Comparison of ENCODE assay signal across 8 cellular contexts in the genomic region with DNA sequence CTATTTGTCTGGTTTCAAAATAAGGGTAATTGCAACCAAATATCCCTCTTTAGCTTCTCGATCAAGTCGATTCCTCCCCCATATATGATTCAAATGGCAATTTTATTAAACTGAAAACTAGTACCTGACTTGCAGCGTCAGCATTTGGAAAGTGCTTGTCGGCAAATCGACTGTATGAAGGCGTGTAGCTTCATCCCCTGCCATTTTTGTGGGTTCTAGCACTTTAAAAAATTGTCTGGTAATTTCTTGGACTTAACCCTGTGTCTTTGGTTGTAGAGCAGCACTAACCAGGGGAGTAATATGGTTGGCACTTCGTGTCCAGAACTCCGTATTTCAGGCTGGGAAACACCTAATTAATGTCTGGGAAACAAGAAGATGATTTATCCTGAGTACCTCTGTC. TPM values are rescaled to one million over a fixed set of nuclear protein-coding genes. Genes with fewer than 3 reads are reported as not detected.
A peak's percentile ranks its signal among the peaks of the same experiment; 100 is the strongest.
DNase-seq lines count a peak whose midpoint lies in the region; ATAC-seq and TF ChIP-seq lines count a peak whose summit lies in the region.

No MANE protein-coding gene starts in this region.

- H3K4me3 ChIP-seq in right cardiac atrium (ENCODE audit: low read length), result peak overlapping the region; percentile 6
- H3K4me3 ChIP-seq in breast epithelium, result peak overlapping the region; percentile 54 to 85 (median 63)
- peak overlapping the region; percentile 64 for H3K4me3 ChIP-seq in lower lobe of right lung
- H3K4me3 ChIP-seq in upper lobe of left lung, result peak overlapping the region in 3 of 4 donors; percentile 43 to 63 (median 50)

- TF ChIP-seq POLR2A in breast epithelium (IDR thresholded peaks at IDR 0.05) (no peak), upper lobe of left lung (IDR thresholded peaks at IDR 0.05) (no peak)

- H3K36me3 ChIP-seq in breast epithelium, result no peaks in the 10 kb centered on the region
- no peaks in the 10 kb centered on the region for H3K36me3 ChIP-seq in lower lobe of right lung
- H3K36me3 ChIP-seq in upper lobe of left lung, result no peaks in the 10 kb centered on the region

- 31% methylated on average over 8 of the region's 8 CpGs for WGBS in right cardiac atrium
- 42 to 51% methylated on average over 8 of the region's 8 CpGs for WGBS in upper lobe of left lung, 2 donors

- H3K4me1 ChIP-seq in right cardiac atrium (ENCODE audit: control insufficient read depth, insufficient read depth, low read length) (no peaks in the 10 kb centered on the region), breast epithelium (no peaks in the 10 kb centered on the region), lower lobe of right lung (peaks cover 16% of the 10 kb centered on the region), upper lobe of left lung (peaks cover 7 to 15% (median 12%) of the 10 kb centered on the region in 4 donors)

- H3K9me3 ChIP-seq in right cardiac atrium (ENCODE audit: control insufficient read depth, low read length) (no peaks in the 10 kb centered on the region), breast epithelium (no peaks in the 10 kb centered on the region), lower lobe of right lung (no peaks in the 10 kb centered on the region), upper lobe of left lung (no peaks in the 10 kb centered on the region)

- ATAC-seq in right cardiac atrium (no peak), left cardiac atrium (no peak), lower lobe of right lung (peak in 1 of 2 donors; percentile 12), upper lobe of left lung (ENCODE audit: low FRiP score in 2 of 2) (no peak), GM21381 (IDR thresholded peaks at IDR 0.05; ENCODE audit: unreplicated experiment) (no peak)

- TF ChIP-seq CTCF in breast epithelium (IDR thresholded peaks at IDR 0.05) (no peak), lower lobe of right lung (IDR thresholded peaks at IDR 0.05) (no peak), upper lobe of left lung (IDR thresholded peaks at IDR 0.05) (no peak)

- DNase-seq in right cardiac atrium (no peak), left cardiac atrium (no peak), breast epithelium (ENCODE audit: low spot score in 2 of 2) (no peak), lower lobe of right lung (no peak), upper lobe of left lung (no peak), cerebellar nuclear complex (lab: John Stamatoyannopoulos, UW) (no peak)
- no peak for DNase-seq in activated CD8-positive, alpha-beta memory T cell treated with anti-CD3 and anti-CD28 coated beads for 24 hours

- intact Hi-C loops in right cardiac atrium (cut with DNase I), result no loop called here
- intact Hi-C loops in left cardiac atrium (cut with DNase I), result no loop called here
- intact Hi-C loops in breast epithelium (cut with DNase I; ENCODE audit: low total_unique reads), result no loop called here
- intact Hi-C loops in lower lobe of right lung (cut with DNase I), result no loop called here

- no peaks in the 10 kb centered on the region for H3K27me3 ChIP-seq in right cardiac atrium (ENCODE audit: control insufficient read depth, insufficient read depth)
- peaks cover 0 to 7% of the 10 kb centered on the region in 2 donors for H3K27me3 ChIP-seq in breast epithelium
- H3K27me3 ChIP-seq in lower lobe of right lung (ENCODE audit: low read depth), result peaks cover 18% of the 10 kb centered on the region
- H3K27me3 ChIP-seq in upper lobe of left lung, result peaks cover 0 to 7% (median 0%) of the 10 kb centered on the region in 4 donors

- H3K27ac ChIP-seq in right cardiac atrium (ENCODE audit: low read length), result no peak overlapping the region
- peak overlapping the region; percentile 60 to 66 for H3K27ac ChIP-seq in breast epithelium
- no peak overlapping the region for H3K27ac ChIP-seq in lower lobe of right lung
- peak overlapping the region in 1 of 4 donors; percentile 81 for H3K27ac ChIP-seq in upper lobe of left lung

- no peak for TF ChIP-seq EP300 in upper lobe of left lung (IDR thresholded peaks at IDR 0.05)

RNA-seq across cellular contexts. Expression of gene MME, which starts 0.6 kb away (rescaled TPM):
- total RNA-seq in right cardiac atrium (1 to 10 TPM in 3 of 4 donors, under 1 TPM in 1; 0.88 to 3.5 (median 2.7) TPM), left cardiac atrium (10 to 100 TPM; 16.5 to 52.6 TPM), breast epithelium (100 to 1,000 TPM; 114 to 155 (median 119) TPM), lower lobe of right lung (85.4 TPM), upper lobe of left lung (100 to 1,000 TPM in 1 of 6 donors, 10 to 100 TPM in 5; 51.8 to 101 (median 74.8) TPM)
- 2.5 TPM for polyA plus RNA-seq in right cardiac atrium

Comparison
In these comparisons a context has a peak if more than half of its experiments do, and no peak if none do; other contexts are left out.
1. H3K27ac ChIP-seq: peak in breast epithelium (2 of 2); none in right cardiac atrium (single experiment) and lower lobe of right lung (single experiment).
2. H3K4me3 ChIP-seq: peak in every context shown above with its lines; median percentile 64 in lower lobe of right lung; 63 in breast epithelium; 50 in upper lobe of left lung; 6 in right cardiac atrium.